ENCODE assay signal across 19 cellular contexts in the genomic region with DNA sequence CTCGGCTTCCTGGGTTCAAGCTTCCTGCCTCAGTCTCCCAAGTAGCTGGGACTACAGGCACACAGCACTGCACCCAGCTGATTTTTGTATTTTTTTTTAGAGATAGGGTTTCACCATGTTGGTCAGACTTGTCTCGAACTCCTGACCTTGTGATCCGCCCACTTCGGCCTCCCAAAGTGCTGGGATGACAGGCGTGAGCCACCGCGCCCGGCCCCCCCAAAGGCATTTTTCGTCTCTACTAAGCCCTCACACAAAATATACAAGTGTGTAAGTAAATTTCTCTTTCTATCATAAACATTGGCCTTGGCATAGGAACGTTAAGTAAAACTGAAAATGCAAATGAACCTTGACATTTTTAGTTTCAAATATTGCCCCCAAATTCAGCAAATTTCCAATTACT.
"Had no signal": no experiment of that assay in that cellular context is flagged by ENCODE, and none has a peak within 500 bp of the region (broad histone marks: within the 10 kb centered on the region; RNA-seq: fewer than 3 reads in every experiment).

No MANE protein-coding gene starts in this region.

- DNase-seq: activated CD4-positive, alpha-beta T cell treated with anti-CD3 and anti-CD28 coated beads for 4 hours; activated CD4-positive, alpha-beta T cell treated with anti-CD3 and anti-CD28 coated beads, Interleukin-2, amount 50 U/mL, for 48 hours; activated CD4-positive, CD25-positive, alpha-beta regulatory T cell; activated CD8-positive, alpha-beta memory T cell treated with anti-CD3 and anti-CD28 coated beads, Interleukin-2, amount 50 U/mL, for 48 hours; activated effector memory CD4-positive, alpha-beta T cell treated with Interleukin-2 at 50 U/mL for 16 hours; activated T-cell treated with anti-CD3 and anti-CD28 coated beads, Interleukin-2, amount 50 U/mL, for 4 hours; colonic mucosa; head of caudate nucleus; hypothalamus; left ventricle myocardium inferior; spleen; stimulated activated CD4-positive, alpha-beta T cell treated with anti-CD3 and anti-CD28 coated beads, Interleukin-4, amount 100 ng/mL, for 24 hours; stomach; T-helper 17 cell; transverse colon; uterus had no signal

- H3K9me3 Mint-ChIP-seq: activated naive CD4-positive, alpha-beta T cell treated with anti-CD3 and anti-CD28 coated beads, Interleukin-2, amount 50 U/mL, for 72 hours; activated T-cell treated with anti-CD3 and anti-CD28 coated beads, Interleukin-2, amount 50 U/mL, for 4 hours; central memory CD8-positive, alpha-beta T cell had no signal

- H3K27ac Mint-ChIP-seq: T-helper 17 cell had no signal

- ATAC-seq: activated naive CD4-positive, alpha-beta T cell treated with anti-CD3 and anti-CD28 coated beads, Interleukin-2, amount 50 U/mL, for 72 hours; activated T-cell treated with anti-CD3 and anti-CD28 coated beads, Interleukin-2, amount 50 U/mL, for 4 hours; gastroesophageal sphincter; T-helper 17 cell had no signal

- H3K4me3 Mint-ChIP-seq: T-helper 17 cell had no signal

- H3K27me3 Mint-ChIP-seq: central memory CD8-positive, alpha-beta T cell; T-helper 17 cell had no signal
